In the genomic region with DNA sequence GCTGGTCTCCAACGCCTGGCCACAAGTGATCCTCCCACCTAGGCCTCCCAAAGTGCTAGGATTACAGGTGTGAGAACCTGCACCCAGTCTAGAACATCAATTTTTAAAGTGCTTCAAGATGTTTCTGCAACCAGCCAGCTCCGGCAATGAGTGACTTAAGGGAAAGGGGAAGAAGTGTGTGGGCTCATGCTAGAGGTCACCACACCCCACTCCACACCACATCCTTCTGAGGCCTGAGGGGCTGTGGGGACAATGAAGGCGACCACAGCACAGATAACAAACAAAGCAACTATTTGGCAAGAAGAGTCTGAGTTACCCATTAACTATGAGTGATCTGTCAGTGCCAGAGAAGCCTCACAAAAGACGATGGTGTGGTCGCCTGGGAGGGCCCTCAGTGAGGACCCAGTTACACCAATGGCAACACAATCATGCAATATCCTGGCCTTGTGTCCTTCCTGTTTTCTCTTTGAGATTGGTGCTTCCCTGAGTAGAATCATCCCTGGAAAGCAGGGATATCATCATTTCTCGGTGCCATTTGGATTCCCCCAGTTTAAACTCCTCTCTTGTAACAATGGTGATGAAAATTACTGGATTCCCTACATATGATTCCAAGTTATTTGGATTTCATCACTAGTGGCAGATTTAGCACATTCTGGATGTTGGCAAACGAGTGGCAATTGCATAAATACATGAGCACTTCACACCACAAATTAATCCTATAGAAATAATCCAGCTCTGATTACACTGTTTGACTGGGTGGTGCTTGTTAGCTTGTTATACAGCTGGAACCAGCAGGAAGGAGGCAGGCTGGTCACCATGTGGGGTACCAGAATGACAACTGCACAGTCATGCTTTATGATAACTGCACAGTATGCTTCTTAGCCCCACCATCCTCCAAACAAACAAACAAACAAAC, we compare ENCODE assay signal across 11 cellular contexts. TPM values are rescaled to one million over a fixed set of nuclear protein-coding genes. Genes with fewer than 3 reads are reported as not detected.
DNase-seq lines count a peak whose midpoint lies in the region; ATAC-seq, FAIRE-seq and TF ChIP-seq lines count a peak whose summit lies in the region.
"Had no signal": no experiment of that assay in that cellular context is flagged by ENCODE, and none has a peak within 500 bp of the region (broad histone marks: within the 10 kb centered on the region; RNA-seq: fewer than 3 reads in every experiment).

No MANE protein-coding gene starts in this region.

- H3K18ac ChIP-seq in neuronal stem cell (ENCODE audit: low read length) = no peak overlapping the region

- no peak overlapping the region for H3K4me3 ChIP-seq in fibroblast of pulmonary artery (replicated peaks; ENCODE audit: low read depth, low read length)
- no peak overlapping the region for H3K4me3 ChIP-seq in neuronal stem cell (ENCODE audit: low read length in 2 of 2)
- H3K4me3 ChIP-seq: gastroesophageal sphincter, upper lobe of left lung had no signal

- no peak for TF ChIP-seq CTCF in fibroblast of pulmonary artery (IDR thresholded peaks at IDR 0.05; ENCODE audit: low read length, missing control alignments)

- no peak overlapping the region for H2BK120ac ChIP-seq in neuronal stem cell (ENCODE audit: low read depth, low read length)

- no peak overlapping the region for H3K27ac ChIP-seq in neuronal stem cell (replicated peaks; ENCODE audit: low read length)
- H3K27ac ChIP-seq: gastroesophageal sphincter, upper lobe of left lung had no signal

- no peak overlapping the region for H2BK15ac ChIP-seq in neuronal stem cell (ENCODE audit: low read length)

- no peaks in the 10 kb centered on the region for H3K9me3 ChIP-seq in neuronal stem cell (replicated peaks in 1 of 2; ENCODE audit: control insufficient read depth in 2 of 2, insufficient read depth in 1 of 2, low read depth in 1 of 2, low read length in 2 of 2)
- H3K9me3 ChIP-seq: gastroesophageal sphincter, upper lobe of left lung had no signal

- no CpG with 5 or more reads among the region's 7 CpGs for WGBS in neuronal stem cell (ENCODE audit: extremely low coverage in 2 of 2, insufficient read length in 2 of 2, insufficient replicate concordance in 1 of 2), 2 donors

- no peak overlapping the region for H2AFZ ChIP-seq in neuronal stem cell (ENCODE audit: low read length)

- no peaks in the 10 kb centered on the region for H3K27me3 ChIP-seq in neuronal stem cell (ENCODE audit: control insufficient read depth in 3 of 3, insufficient read depth in 3 of 3, low read depth in 1 of 3, low read length in 3 of 3)
- H3K27me3 ChIP-seq: gastroesophageal sphincter, upper lobe of left lung had no signal

- H3K23ac ChIP-seq in neuronal stem cell (ENCODE audit: low read depth, low read length, poor library complexity) = no peak overlapping the region

- no peaks in the 10 kb centered on the region for H3K36me3 ChIP-seq in neuronal stem cell (replicated peaks in 1 of 2; ENCODE audit: control insufficient read depth in 2 of 2, insufficient read depth in 2 of 2, low read length in 2 of 2)
- H3K36me3 ChIP-seq: gastroesophageal sphincter, upper lobe of left lung had no signal

- no peak overlapping the region for H3K4me2 ChIP-seq in neuronal stem cell (ENCODE audit: insufficient read depth, low read length, poor library complexity, severe bottlenecking)

- H2AK5ac ChIP-seq in neuronal stem cell (ENCODE audit: low read depth, low read length) = no peak overlapping the region

- FAIRE-seq in urothelium cell line (lab: Jason Lieb, UNC) = no peak
- FAIRE-seq: D721Med had no signal

- H3K14ac ChIP-seq in neuronal stem cell (ENCODE audit: low read length) = no peak overlapping the region

- H4K8ac ChIP-seq in neuronal stem cell (ENCODE audit: low read depth, low read length) = no peak overlapping the region

- no peak overlapping the region for H2BK12ac ChIP-seq in neuronal stem cell (ENCODE audit: low read length)

- H2BK5ac ChIP-seq in neuronal stem cell (ENCODE audit: low read length) = no peak overlapping the region

- no peak overlapping the region for H4K91ac ChIP-seq in neuronal stem cell (ENCODE audit: low read depth, low read length, poor library complexity)

- peaks cover 0 to 5% of the 10 kb centered on the region in 2 donors for H3K4me1 ChIP-seq in neuronal stem cell (ENCODE audit: control insufficient read depth in 2 of 2, insufficient read depth in 1 of 2, low read depth in 1 of 2, low read length in 2 of 2)

- H3K4ac ChIP-seq in neuronal stem cell (ENCODE audit: low read length) = no peak overlapping the region

- peak; percentile 73 for ATAC-seq in GM21447 (IDR thresholded peaks at IDR 0.05; ENCODE audit: unreplicated experiment)
- ATAC-seq: gastroesophageal sphincter had no signal

- H3K9ac ChIP-seq in neuronal stem cell (ENCODE audit: low read depth, low read length, poor library complexity) = no peak overlapping the region

- DNase-seq in GDM1 (lab: John Stamatoyannopoulos, UW) (peak; percentile 62), M059J (ENCODE audit: low read depth) (peak; percentile 53), fibroblast of pulmonary artery (ENCODE audit: low read depth) (peak; percentile 31), T-helper 9 cell (no peak), urothelium cell line (ENCODE audit: low spot score) (no peak), neuronal stem cell (ENCODE audit: low spot score) (no peak), NCI-H1105 treated with DMSO at 0.1 percent for 48 hours (lab: John Stamatoyannopoulos, UW) (no peak)

- H3K79me1 ChIP-seq in neuronal stem cell (ENCODE audit: low read depth, low read length) = no peaks in the 10 kb centered on the region

RNA-seq across cellular contexts. Expression of gene ABTB2, which starts 18.4 kb away (rescaled TPM):
- 1.8 and 3.2 TPM in 2 replicates for total RNA-seq in M059J (2014; rRNA removed; shearing (Covaris generic))
- polyA plus RNA-seq in neuronal stem cell (2013, experiment 1 of 2) = 0.89 TPM
- polyA plus RNA-seq in neuronal stem cell (2013, experiment 2 of 2) = 0.94 TPM

Comparison
In these comparisons a context has a peak if more than half of its experiments do, and no peak if none do; other contexts are left out.
1. DNase-seq: peak in GDM1 (single experiment), M059J (single experiment) and fibroblast of pulmonary artery (single experiment); none in T-helper 9 cell (single experiment), urothelium cell line (single experiment), neuronal stem cell (single experiment) and NCI-H1105 treated with DMSO at 0.1 percent for 48 hours (single experiment).